Comparison of ENCODE assay signal across 8 cellular contexts in genomic region chr19:3625996-3626472, GRCh38. TPM values are rescaled to one million over a fixed set of nuclear protein-coding genes. Genes with fewer than 3 reads are reported as not detected.
A peak's percentile ranks its signal among the peaks of the same experiment; 100 is the strongest.
DNase-seq lines count a peak whose midpoint lies in the region; ATAC-seq and TF ChIP-seq lines count a peak whose summit lies in the region.

No MANE protein-coding gene starts in this region.

- no peak for DNase-seq in CD4-positive, alpha-beta T cell
- no peak for DNase-seq in activated T-cell treated with anti-CD3 and anti-CD28 coated beads, Interleukin-2, amount 50 U/mL, for 4 hours
- no peak for DNase-seq in iPS DF 6.9 (ENCODE audit: low read depth, low spot score)
- no peak for DNase-seq in stimulated activated naive CD8-positive, alpha-beta T cell treated with anti-CD3 and anti-CD28 coated beads, Interleukin-15, amount 100 ng/mL, for 72 hours
- no peak for DNase-seq in medulla oblongata (ENCODE audit: extremely low spot score)
- no peak for DNase-seq in NCI-H82 treated with DMSO at 0.1 percent for 48 hours (lab: John Stamatoyannopoulos, UW; ENCODE audit: unreplicated experiment)
- no peak for DNase-seq in HK-2 (ENCODE audit: unreplicated experiment)

- H3K4me3 ChIP-seq in iPS DF 6.9 (ENCODE audit: low read length), result peak overlapping the region; percentile 89

- no peaks in the 10 kb centered on the region for H3K9me3 Mint-ChIP-seq in CD4-positive, alpha-beta T cell
- H3K9me3 Mint-ChIP-seq in activated T-cell treated with anti-CD3 and anti-CD28 coated beads, Interleukin-2, amount 50 U/mL, for 4 hours, result no peaks in the 10 kb centered on the region
- no peaks in the 10 kb centered on the region for H3K9me3 Mint-ChIP-seq in stimulated activated naive CD8-positive, alpha-beta T cell treated with anti-CD3 and anti-CD28 coated beads, Interleukin-15, amount 100 ng/mL, for 72 hours

- ATAC-seq in CD4-positive, alpha-beta T cell (ENCODE audit: poor library complexity), result no peak
- ATAC-seq in HG02852 (IDR thresholded peaks at IDR 0.05; ENCODE audit: unreplicated experiment), result peak; percentile 3
- ATAC-seq in activated T-cell treated with anti-CD3 and anti-CD28 coated beads, Interleukin-2, amount 50 U/mL, for 4 hours, result peak; percentile 16 to 23
- ATAC-seq in stimulated activated naive CD8-positive, alpha-beta T cell treated with anti-CD3 and anti-CD28 coated beads, Interleukin-15, amount 100 ng/mL, for 72 hours, result peak; percentile 21

- peaks cover 23% of the 10 kb centered on the region for H3K36me3 Mint-ChIP-seq in CD4-positive, alpha-beta T cell (ENCODE audit: low read depth)
- peaks cover 4% of the 10 kb centered on the region for H3K36me3 Mint-ChIP-seq in activated T-cell treated with anti-CD3 and anti-CD28 coated beads, Interleukin-2, amount 50 U/mL, for 4 hours (ENCODE audit: insufficient read depth)

- peak overlapping the region; percentile 92 for H3K4me3 Mint-ChIP-seq in CD4-positive, alpha-beta T cell
- peak overlapping the region; percentile 93 for H3K4me3 Mint-ChIP-seq in activated T-cell treated with anti-CD3 and anti-CD28 coated beads, Interleukin-2, amount 50 U/mL, for 4 hours
- peak overlapping the region; percentile 94 to 100 for H3K4me3 Mint-ChIP-seq in stimulated activated naive CD8-positive, alpha-beta T cell treated with anti-CD3 and anti-CD28 coated beads, Interleukin-15, amount 100 ng/mL, for 72 hours

- H3K4me1 ChIP-seq in iPS DF 6.9 (ENCODE audit: control insufficient read depth, insufficient read depth, low read length), result no peaks in the 10 kb centered on the region

- H3K27me3 Mint-ChIP-seq in CD4-positive, alpha-beta T cell, result no peaks in the 10 kb centered on the region
- no peaks in the 10 kb centered on the region for H3K27me3 Mint-ChIP-seq in activated T-cell treated with anti-CD3 and anti-CD28 coated beads, Interleukin-2, amount 50 U/mL, for 4 hours (ENCODE audit: low read depth)
- no peaks in the 10 kb centered on the region for H3K27me3 Mint-ChIP-seq in stimulated activated naive CD8-positive, alpha-beta T cell treated with anti-CD3 and anti-CD28 coated beads, Interleukin-15, amount 100 ng/mL, for 72 hours

- H3K4me1 Mint-ChIP-seq in CD4-positive, alpha-beta T cell (ENCODE audit: low read depth), result peaks cover 21% of the 10 kb centered on the region
- peaks cover 22% of the 10 kb centered on the region for H3K4me1 Mint-ChIP-seq in activated T-cell treated with anti-CD3 and anti-CD28 coated beads, Interleukin-2, amount 50 U/mL, for 4 hours (ENCODE audit: low read depth)
- H3K4me1 Mint-ChIP-seq in stimulated activated naive CD8-positive, alpha-beta T cell treated with anti-CD3 and anti-CD28 coated beads, Interleukin-15, amount 100 ng/mL, for 72 hours, result peaks cover 35% of the 10 kb centered on the region

- peak overlapping the region; percentile 94 for H3K27ac Mint-ChIP-seq in CD4-positive, alpha-beta T cell
- peak overlapping the region; percentile 99 to 100 for H3K27ac Mint-ChIP-seq in stimulated activated naive CD8-positive, alpha-beta T cell treated with anti-CD3 and anti-CD28 coated beads, Interleukin-15, amount 100 ng/mL, for 72 hours

- intact Hi-C loops in CD4-positive, alpha-beta T cell (cut with DNase I, micrococcal nuclease), result loop anchor here (1.0 to 2.0 kb wide), 4 partner anchors 53 to 119 kb away; partner anchors contain the start of genes FZR1 (in 1 of the 2), HMG20B (in 1 of the 2) and PIP5K1C (in 1 of the 2)

- no peak for TF ChIP-seq CTCF in CD4-positive, alpha-beta T cell (IDR thresholded peaks at IDR 0.05)

- no peaks in the 10 kb centered on the region for H3K27me3 ChIP-seq in CD4-positive, alpha-beta T cell (ENCODE audit: control insufficient read depth, insufficient read depth, low read length)
- H3K27me3 ChIP-seq in iPS DF 6.9 (ENCODE audit: control insufficient read depth, insufficient read depth, low read length), result no peaks in the 10 kb centered on the region

- POLR2A ChIA-PET in CD4-positive, alpha-beta T cell (lab: Charles Lee), result no interaction called here

- CTCF ChIA-PET in CD4-positive, alpha-beta T cell (lab: Charles Lee), result no interaction called here

- peak overlapping the region; percentile 83 for H3K27ac ChIP-seq in CD4-positive, alpha-beta T cell (ENCODE audit: low read depth, low read length)
- no peak overlapping the region for H3K27ac ChIP-seq in iPS DF 6.9 (ENCODE audit: low read length)

- peaks cover 6% of the 10 kb centered on the region for H3K36me3 ChIP-seq in iPS DF 6.9 (ENCODE audit: control insufficient read depth, insufficient read depth, low read length)

- no peaks in the 10 kb centered on the region for H3K9me3 ChIP-seq in CD4-positive, alpha-beta T cell (ENCODE audit: control insufficient read depth, low read length)
- H3K9me3 ChIP-seq in iPS DF 6.9 (ENCODE audit: control insufficient read depth, insufficient read depth, low read length), result no peaks in the 10 kb centered on the region

- WGBS in iPS DF 6.9 (ENCODE audit: insufficient coverage, insufficient read length), result no CpG with 5 or more reads among the region's 21 CpGs

RNA-seq across cellular contexts. Expression of gene CACTIN, which starts 0.6 kb away (rescaled TPM):
- 10 to 100 TPM; 25.8 to 25.9 TPM for total RNA-seq in CD4-positive, alpha-beta T cell
- total RNA-seq in activated T-cell treated with anti-CD3 and anti-CD28 coated beads, Interleukin-2, amount 50 U/mL, for 4 hours, result 10 to 100 TPM; 51.5 to 53.8 (median 52.6) TPM

RNA-seq across cellular contexts. Expression of gene TBXA2R, which starts 19.4 kb away (rescaled TPM):
- total RNA-seq in CD4-positive, alpha-beta T cell, result under 1 TPM; 0.47 to 0.75 TPM
- under 1 TPM; 0.49 to 0.76 (median 0.66) TPM for total RNA-seq in activated T-cell treated with anti-CD3 and anti-CD28 coated beads, Interleukin-2, amount 50 U/mL, for 4 hours

RNA-seq across cellular contexts. Expression of gene GIPC3, which starts 40.8 kb away (rescaled TPM):
- 1 to 10 TPM; 1.1 TPM for total RNA-seq in CD4-positive, alpha-beta T cell
- under 1 TPM; 0.23 to 0.40 (median 0.27) TPM for total RNA-seq in activated T-cell treated with anti-CD3 and anti-CD28 coated beads, Interleukin-2, amount 50 U/mL, for 4 hours

RNA-seq across cellular contexts. Expression of gene HMG20B, which starts 53.3 kb away (rescaled TPM):
- total RNA-seq in CD4-positive, alpha-beta T cell, result 10 to 100 TPM; 34.3 to 36.6 TPM
- total RNA-seq in activated T-cell treated with anti-CD3 and anti-CD28 coated beads, Interleukin-2, amount 50 U/mL, for 4 hours, result 10 to 100 TPM; 56.3 to 60.9 (median 59.3) TPM
